ENCODE assay signal across 1 cellular context in the genomic region with DNA sequence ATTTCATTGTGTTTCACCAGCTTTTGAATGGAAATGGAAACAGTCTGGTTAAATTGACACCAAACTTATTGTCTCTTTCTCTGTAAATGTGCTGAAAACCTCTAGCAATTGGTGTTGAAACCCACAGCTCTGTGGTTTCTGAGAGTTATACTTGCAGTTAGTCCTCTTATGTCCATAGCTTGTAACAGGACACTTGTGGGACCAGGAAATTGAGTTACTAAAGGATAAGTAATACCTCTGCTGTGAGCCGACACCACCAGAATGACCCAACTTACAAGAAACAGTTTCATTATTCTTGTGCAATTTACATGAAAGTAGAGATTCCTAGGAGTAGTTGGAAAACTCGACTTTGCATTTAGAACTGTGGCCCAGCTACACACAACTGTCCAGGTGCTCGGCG.
TF ChIP-seq lines count a peak whose summit lies in the region.

No MANE protein-coding gene starts in this region.

TF ChIP-seq in WTC11, 78 proteins besides CTCF, POLR2A, EP300 and RAD21 (continued from another document):
- TF ChIP-seq, protein P1, sequence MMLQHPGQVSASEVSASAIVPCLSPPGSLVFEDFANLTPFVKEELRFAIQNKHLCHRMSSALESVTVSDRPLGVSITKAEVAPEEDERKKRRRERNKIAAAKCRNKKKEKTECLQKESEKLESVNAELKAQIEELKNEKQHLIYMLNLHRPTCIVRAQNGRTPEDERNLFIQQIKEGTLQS (CRISPR knock-in tag; conservative IDR thresholded peaks at IDR 0.05), result no peak
- no peak for TF ChIP-seq ZNF138 (CRISPR knock-in tag; conservative IDR thresholded peaks at IDR 0.05)
- TF ChIP-seq KAT7 (CRISPR knock-in tag; IDR thresholded peaks at IDR 0.05; ENCODE audit: borderline replicate concordance), result no peak
- no peak for TF ChIP-seq RORB (CRISPR knock-in tag; IDR thresholded peaks at IDR 0.05)
- TF ChIP-seq, protein P2, sequence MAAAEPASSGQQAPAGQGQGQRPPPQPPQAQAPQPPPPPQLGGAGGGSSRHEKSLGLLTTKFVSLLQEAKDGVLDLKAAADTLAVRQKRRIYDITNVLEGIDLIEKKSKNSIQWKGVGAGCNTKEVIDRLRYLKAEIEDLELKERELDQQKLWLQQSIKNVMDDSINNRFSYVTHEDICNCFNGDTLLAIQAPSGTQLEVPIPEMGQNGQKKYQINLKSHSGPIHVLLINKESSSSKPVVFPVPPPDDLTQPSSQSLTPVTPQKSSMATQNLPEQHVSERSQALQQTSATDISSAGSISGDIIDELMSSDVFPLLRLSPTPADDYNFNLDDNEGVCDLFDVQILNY (CRISPR knock-in tag; IDR thresholded peaks at IDR 0.05), result no peak
